ENCODE assay signal across 1 cellular context in the genomic region with DNA sequence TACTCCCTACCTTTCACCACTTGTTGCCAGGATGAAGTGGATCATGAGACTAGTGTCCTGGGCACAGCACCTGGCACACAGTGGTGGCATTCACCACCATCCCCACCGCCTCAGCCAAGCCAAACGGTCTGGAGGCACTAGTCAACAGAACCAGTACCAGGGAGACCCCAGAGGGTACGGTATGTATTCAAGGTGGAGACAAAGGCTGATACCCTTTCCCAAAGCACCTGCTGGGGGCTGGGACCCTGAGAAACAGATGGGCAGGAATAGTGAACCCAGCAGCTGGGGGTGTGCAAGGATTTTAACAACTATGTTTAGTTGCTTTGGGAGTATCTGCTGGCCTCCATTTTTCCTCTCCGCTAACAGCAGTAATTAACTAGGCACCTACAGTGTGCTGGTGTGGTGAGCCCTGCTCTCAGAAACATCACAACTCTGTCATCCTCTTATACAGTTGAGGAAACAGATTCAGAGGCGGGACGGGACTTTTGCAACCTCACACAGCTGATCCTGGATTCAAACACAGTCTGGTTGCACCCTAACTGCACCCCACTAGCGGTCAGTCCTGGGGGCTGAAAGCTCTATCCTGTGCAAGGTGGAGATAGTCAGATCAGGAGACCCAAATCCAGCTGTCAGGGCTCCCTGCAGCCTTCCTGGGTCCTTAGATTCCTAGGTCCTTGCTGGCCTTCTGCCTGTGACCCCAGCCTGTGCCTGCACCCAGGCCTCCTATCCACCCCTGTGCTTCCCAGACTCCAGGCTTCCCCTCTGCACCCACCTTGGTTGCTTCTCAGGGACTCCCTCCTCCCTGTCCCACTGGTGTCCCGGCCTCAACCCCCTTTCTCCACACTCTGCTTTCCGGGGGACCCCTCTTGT.
TF ChIP-seq lines count a peak whose summit lies in the region.

No MANE protein-coding gene starts in this region.

TF ChIP-seq in GM23338, 12 proteins besides CTCF, POLR2A, EP300 and RAD21 (continued from another document):
- TF ChIP-seq, protein P1, sequence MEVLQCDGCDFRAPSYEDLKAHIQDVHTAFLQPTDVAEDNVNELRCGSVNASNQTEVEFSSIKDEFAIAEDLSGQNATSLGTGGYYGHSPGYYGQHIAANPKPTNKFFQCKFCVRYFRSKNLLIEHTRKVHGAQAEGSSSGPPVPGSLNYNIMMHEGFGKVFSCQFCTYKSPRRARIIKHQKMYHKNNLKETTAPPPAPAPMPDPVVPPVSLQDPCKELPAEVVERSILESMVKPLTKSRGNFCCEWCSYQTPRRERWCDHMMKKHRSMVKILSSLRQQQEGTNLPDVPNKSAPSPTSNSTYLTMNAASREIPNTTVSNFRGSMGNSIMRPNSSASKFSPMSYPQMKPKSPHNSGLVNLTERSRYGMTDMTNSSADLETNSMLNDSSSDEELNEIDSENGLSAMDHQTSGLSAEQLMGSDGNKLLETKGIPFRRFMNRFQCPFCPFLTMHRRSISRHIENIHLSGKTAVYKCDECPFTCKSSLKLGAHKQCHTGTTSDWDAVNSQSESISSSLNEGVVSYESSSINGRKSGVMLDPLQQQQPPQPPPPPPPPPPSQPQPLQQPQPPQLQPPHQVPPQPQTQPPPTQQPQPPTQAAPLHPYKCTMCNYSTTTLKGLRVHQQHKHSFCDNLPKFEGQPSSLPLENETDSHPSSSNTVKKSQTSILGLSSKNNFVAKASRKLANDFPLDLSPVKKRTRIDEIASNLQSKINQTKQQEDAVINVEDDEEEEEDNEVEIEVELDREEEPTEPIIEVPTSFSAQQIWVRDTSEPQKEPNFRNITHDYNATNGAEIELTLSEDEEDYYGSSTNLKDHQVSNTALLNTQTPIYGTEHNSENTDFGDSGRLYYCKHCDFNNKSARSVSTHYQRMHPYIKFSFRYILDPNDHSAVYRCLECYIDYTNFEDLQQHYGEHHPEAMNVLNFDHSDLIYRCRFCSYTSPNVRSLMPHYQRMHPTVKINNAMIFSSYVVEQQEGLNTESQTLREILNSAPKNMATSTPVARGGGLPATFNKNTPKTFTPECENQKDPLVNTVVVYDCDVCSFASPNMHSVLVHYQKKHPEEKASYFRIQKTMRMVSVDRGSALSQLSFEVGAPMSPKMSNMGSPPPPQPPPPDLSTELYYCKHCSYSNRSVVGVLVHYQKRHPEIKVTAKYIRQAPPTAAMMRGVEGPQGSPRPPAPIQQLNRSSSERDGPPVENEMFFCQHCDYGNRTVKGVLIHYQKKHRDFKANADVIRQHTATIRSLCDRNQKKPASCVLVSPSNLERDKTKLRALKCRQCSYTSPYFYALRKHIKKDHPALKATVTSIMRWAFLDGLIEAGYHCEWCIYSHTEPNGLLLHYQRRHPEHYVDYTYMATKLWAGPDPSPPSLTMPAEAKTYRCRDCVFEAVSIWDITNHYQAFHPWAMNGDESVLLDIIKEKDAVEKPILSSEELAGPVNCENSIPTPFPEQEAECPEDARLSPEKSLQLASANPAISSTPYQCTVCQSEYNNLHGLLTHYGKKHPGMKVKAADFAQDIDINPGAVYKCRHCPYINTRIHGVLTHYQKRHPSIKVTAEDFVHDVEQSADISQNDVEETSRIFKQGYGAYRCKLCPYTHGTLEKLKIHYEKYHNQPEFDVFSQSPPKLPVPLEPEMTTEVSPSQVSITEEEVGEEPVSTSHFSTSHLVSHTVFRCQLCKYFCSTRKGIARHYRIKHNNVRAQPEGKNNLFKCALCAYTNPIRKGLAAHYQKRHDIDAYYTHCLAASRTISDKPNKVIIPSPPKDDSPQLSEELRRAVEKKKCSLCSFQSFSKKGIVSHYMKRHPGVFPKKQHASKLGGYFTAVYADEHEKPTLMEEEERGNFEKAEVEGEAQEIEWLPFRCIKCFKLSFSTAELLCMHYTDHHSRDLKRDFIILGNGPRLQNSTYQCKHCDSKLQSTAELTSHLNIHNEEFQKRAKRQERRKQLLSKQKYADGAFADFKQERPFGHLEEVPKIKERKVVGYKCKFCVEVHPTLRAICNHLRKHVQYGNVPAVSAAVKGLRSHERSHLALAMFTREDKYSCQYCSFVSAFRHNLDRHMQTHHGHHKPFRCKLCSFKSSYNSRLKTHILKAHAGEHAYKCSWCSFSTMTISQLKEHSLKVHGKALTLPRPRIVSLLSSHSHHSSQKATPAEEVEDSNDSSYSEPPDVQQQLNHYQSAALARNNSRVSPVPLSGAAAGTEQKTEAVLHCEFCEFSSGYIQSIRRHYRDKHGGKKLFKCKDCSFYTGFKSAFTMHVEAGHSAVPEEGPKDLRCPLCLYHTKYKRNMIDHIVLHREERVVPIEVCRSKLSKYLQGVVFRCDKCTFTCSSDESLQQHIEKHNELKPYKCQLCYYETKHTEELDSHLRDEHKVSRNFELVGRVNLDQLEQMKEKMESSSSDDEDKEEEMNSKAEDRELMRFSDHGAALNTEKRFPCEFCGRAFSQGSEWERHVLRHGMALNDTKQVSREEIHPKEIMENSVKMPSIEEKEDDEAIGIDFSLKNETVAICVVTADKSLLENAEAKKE (CRISPR knock-in tag; IDR thresholded peaks at IDR 0.05): no peak
- TF ChIP-seq EZH2phosphoT487 (IDR thresholded peaks at IDR 0.05; ENCODE audit: unreplicated experiment) (no peak), JUNB (IDR thresholded peaks at IDR 0.05; ENCODE audit: unreplicated experiment) (no peak), STAT1 (IDR thresholded peaks at IDR 0.05; ENCODE audit: unreplicated experiment) (no peak), ZNF114 (CRISPR knock-in tag; IDR thresholded peaks at IDR 0.05) (no peak), NANOG (IDR thresholded peaks at IDR 0.05; ENCODE audit: borderline replicate concordance) (no peak), EZH2 (IDR thresholded peaks at IDR 0.05; ENCODE audit: low read depth, unreplicated experiment) (no peak), ZNF331 (CRISPR knock-in tag; IDR thresholded peaks at IDR 0.05; ENCODE audit: low read depth) (no peak), CREB1 (CRISPR knock-in tag; IDR thresholded peaks at IDR 0.05; ENCODE audit: low read depth) (no peak)
- TF ChIP-seq, protein P2, sequence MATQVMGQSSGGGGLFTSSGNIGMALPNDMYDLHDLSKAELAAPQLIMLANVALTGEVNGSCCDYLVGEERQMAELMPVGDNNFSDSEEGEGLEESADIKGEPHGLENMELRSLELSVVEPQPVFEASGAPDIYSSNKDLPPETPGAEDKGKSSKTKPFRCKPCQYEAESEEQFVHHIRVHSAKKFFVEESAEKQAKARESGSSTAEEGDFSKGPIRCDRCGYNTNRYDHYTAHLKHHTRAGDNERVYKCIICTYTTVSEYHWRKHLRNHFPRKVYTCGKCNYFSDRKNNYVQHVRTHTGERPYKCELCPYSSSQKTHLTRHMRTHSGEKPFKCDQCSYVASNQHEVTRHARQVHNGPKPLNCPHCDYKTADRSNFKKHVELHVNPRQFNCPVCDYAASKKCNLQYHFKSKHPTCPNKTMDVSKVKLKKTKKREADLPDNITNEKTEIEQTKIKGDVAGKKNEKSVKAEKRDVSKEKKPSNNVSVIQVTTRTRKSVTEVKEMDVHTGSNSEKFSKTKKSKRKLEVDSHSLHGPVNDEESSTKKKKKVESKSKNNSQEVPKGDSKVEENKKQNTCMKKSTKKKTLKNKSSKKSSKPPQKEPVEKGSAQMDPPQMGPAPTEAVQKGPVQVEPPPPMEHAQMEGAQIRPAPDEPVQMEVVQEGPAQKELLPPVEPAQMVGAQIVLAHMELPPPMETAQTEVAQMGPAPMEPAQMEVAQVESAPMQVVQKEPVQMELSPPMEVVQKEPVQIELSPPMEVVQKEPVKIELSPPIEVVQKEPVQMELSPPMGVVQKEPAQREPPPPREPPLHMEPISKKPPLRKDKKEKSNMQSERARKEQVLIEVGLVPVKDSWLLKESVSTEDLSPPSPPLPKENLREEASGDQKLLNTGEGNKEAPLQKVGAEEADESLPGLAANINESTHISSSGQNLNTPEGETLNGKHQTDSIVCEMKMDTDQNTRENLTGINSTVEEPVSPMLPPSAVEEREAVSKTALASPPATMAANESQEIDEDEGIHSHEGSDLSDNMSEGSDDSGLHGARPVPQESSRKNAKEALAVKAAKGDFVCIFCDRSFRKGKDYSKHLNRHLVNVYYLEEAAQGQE (IDR thresholded peaks at IDR 0.05; ENCODE audit: unreplicated experiment): no peak
- TF ChIP-seq, protein P3, sequence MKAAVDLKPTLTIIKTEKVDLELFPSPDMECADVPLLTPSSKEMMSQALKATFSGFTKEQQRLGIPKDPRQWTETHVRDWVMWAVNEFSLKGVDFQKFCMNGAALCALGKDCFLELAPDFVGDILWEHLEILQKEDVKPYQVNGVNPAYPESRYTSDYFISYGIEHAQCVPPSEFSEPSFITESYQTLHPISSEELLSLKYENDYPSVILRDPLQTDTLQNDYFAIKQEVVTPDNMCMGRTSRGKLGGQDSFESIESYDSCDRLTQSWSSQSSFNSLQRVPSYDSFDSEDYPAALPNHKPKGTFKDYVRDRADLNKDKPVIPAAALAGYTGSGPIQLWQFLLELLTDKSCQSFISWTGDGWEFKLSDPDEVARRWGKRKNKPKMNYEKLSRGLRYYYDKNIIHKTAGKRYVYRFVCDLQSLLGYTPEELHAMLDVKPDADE (IDR thresholded peaks at IDR 0.05): no peak
TF ChIP-seq in GM23338: peak in this region for 0.
